In genomic region chr4:78659665-78660064, GRCh38 we compare ENCODE assay signal across 24 cellular contexts.
DNase-seq lines count a peak whose midpoint lies in the region; ATAC-seq and TF ChIP-seq lines count a peak whose summit lies in the region.
"Had no signal": no experiment of that assay in that cellular context is flagged by ENCODE, and none has a peak within 500 bp of the region (broad histone marks: within the 10 kb centered on the region; RNA-seq: fewer than 3 reads in every experiment).

No MANE protein-coding gene starts in this region.

- no peaks in the 10 kb centered on the region for H3K36me3 Mint-ChIP-seq in T-helper 2 cell treated with Interferon-gamma antibody and Interleukin-4, amounts not matched to agents 5 μg/mL and 100 μg/mL, for 36 hours (ENCODE audit: low read depth)
- H3K36me3 Mint-ChIP-seq in endothelial cell (ENCODE audit: low read depth, unreplicated experiment) = peaks cover 4% of the 10 kb centered on the region
- H3K36me3 Mint-ChIP-seq: IgD-negative memory B cell had no signal

- peak overlapping the region; percentile 3 for H3K27ac ChIP-seq in substantia nigra (ENCODE audit: low read depth, low read length, poor library complexity, severe bottlenecking)
- H3K27ac ChIP-seq: 22Rv1, C4-2B, SJSA1 had no signal

- CTCF ChIA-PET in HEK293T (lab: Yijun Ruan, JAX) = interaction anchor here (0.5 kb wide), 1 partner anchor 1554 kb away, joined by 5 read pairs; no protein-coding TSS in a partner anchor

- H3K9me3 Mint-ChIP-seq in T-helper 2 cell treated with Interferon-gamma antibody and Interleukin-4, amounts not matched to agents 5 μg/mL and 100 μg/mL, for 36 hours = no peaks in the 10 kb centered on the region
- no peaks in the 10 kb centered on the region for H3K9me3 Mint-ChIP-seq in endothelial cell (ENCODE audit: unreplicated experiment)
- H3K9me3 Mint-ChIP-seq: H9, IgD-negative memory B cell had no signal

- no peak for TF ChIP-seq CTCF in endothelial cell (IDR thresholded peaks at IDR 0.05; ENCODE audit: unreplicated experiment)

- no peak overlapping the region for H3K4me3 Mint-ChIP-seq in T-helper 2 cell treated with Interferon-gamma antibody and Interleukin-4, amounts not matched to agents 5 μg/mL and 100 μg/mL, for 36 hours
- no peak overlapping the region for H3K4me3 Mint-ChIP-seq in endothelial cell (ENCODE audit: unreplicated experiment)
- H3K4me3 Mint-ChIP-seq: H9 had no signal

- peak overlapping the region; percentile 55 for H3K27ac Mint-ChIP-seq in T-helper 2 cell treated with Interferon-gamma antibody and Interleukin-4, amounts not matched to agents 5 μg/mL and 100 μg/mL, for 36 hours
- peak overlapping the region; percentile 17 for H3K27ac Mint-ChIP-seq in endothelial cell (ENCODE audit: unreplicated experiment)
- H3K27ac Mint-ChIP-seq: H9 had no signal

- POLR2A ChIA-PET in HEK293T (lab: Yijun Ruan, JAX) = no interaction called here

- peaks cover 64% of the 10 kb centered on the region for H3K4me1 Mint-ChIP-seq in T-helper 2 cell treated with Interferon-gamma antibody and Interleukin-4, amounts not matched to agents 5 μg/mL and 100 μg/mL, for 36 hours (ENCODE audit: low read depth)
- peaks cover 77% of the 10 kb centered on the region for H3K4me1 Mint-ChIP-seq in endothelial cell (ENCODE audit: unreplicated experiment)

- no peak for DNase-seq in T-helper 2 cell treated with Interferon-gamma antibody and Interleukin-4, amounts not matched to agents 5 μg/mL and 100 μg/mL, for 36 hours (ENCODE audit: low spot score)
- DNase-seq in T-helper 2 cell (no peak), HEK293T (ENCODE audit: extremely low spot score) (no peak), endothelial cell (ENCODE audit: low spot score) (no peak), substantia nigra (lab: John Stamatoyannopoulos, UW) (no peak)
- DNase-seq: ACHN, DMS53, GDM1, GM23248, H9, Karpas-422, MV-4-11, NCI-H1105 treated with DMSO at 0.1 percent for 48 hours, NCI-H2029 treated with DMSO at 0.1 percent for 48 hours, NCI-H345, NCI-H82 had no signal

- ATAC-seq in HG02623 (IDR thresholded peaks at IDR 0.05; ENCODE audit: unreplicated experiment) = no peak
- ATAC-seq in HG02588 (IDR thresholded peaks at IDR 0.05; ENCODE audit: unreplicated experiment) = no peak
- no peak for ATAC-seq in GM19467 (IDR thresholded peaks at IDR 0.05; ENCODE audit: unreplicated experiment)
- ATAC-seq: Right ventricle myocardium inferior had no signal

- peaks cover 18% of the 10 kb centered on the region for H3K27me3 Mint-ChIP-seq in T-helper 2 cell treated with Interferon-gamma antibody and Interleukin-4, amounts not matched to agents 5 μg/mL and 100 μg/mL, for 36 hours (ENCODE audit: low read depth)
- H3K27me3 Mint-ChIP-seq in endothelial cell (ENCODE audit: unreplicated experiment) = peaks cover 2% of the 10 kb centered on the region

TF ChIP-seq in HEK293T, 16 proteins besides CTCF, POLR2A, EP300 and RAD21:
- TF ChIP-seq CTBP1 (IDR thresholded peaks at IDR 0.05; ENCODE audit: borderline replicate concordance) (no peak), PKNOX1 (IDR thresholded peaks at IDR 0.05) (peak; percentile 58; the same call in 1 of the 2 replicates)
